Comparison of ENCODE assay signal across 8 cellular contexts in the genomic region with DNA sequence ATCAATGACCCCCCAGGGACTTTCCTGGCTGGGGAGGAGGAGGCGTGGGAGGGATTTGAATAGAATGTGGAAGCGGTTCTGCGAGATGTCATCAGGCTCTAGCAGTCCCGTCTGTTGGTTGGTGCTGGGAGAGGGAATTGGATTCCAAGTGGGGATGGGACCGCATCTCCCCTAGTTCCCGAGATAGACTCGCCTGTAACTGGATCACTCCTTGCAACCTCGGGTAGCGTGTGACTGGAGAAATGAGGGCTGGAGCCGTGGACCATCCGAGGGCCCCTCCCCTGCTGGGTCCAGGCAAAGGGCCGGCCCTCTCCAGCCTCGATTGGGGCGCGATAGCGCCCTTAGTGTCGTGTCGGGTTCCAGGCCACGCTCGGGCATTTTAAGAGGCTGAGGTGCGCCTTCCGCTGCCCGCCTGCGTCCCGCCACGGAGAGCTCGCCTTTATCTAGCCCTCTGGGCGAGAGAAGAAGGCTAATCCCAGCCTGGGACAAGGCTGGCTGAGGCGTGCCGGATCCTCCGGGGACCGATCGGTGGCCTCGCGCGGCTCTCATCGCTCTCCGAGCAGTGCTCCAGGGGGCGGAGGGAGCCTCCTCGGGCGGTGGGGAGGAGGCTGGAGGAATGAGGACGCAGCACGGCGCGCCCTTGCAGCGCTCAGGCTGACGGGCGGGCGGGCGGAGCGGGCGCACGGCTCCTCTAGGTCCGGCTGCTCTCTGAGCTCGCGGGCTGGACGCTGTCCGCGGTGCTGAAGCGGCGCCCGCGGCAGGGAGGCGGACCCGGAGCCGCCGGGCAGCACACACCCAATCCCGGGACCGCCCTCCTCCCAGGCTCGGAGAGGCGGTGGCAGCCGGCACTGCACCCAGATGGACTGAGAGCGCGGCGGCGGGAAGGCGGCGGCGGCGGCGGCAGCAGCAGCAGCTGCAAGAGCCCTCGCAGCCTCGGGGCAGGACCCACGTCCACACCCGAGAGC.
A peak's percentile ranks its signal among the peaks of the same experiment; 100 is the strongest.
DNase-seq lines count a peak whose midpoint lies in the region; ATAC-seq, FAIRE-seq and TF ChIP-seq lines count a peak whose summit lies in the region.

No MANE protein-coding gene starts in this region.

- H3K4me1 ChIP-seq in right atrium auricular region (peaks cover 0 to 13% of the 10 kb centered on the region in 2 donors), vagina (peaks cover 16% of the 10 kb centered on the region)

- no peaks in the 10 kb centered on the region for H3K4me1 Mint-ChIP-seq in progenitor cell of endocrine pancreas (ENCODE audit: low read depth)

- H3K27ac Mint-ChIP-seq in progenitor cell of endocrine pancreas: no peak overlapping the region

- H3K9me3 ChIP-seq in right atrium auricular region (no peaks in the 10 kb centered on the region), vagina (no peaks in the 10 kb centered on the region)

- no peaks in the 10 kb centered on the region for H3K9me3 Mint-ChIP-seq in progenitor cell of endocrine pancreas (ENCODE audit: low read depth)

- in situ Hi-C loops in astrocyte of the cerebellum (cut with HindIII; ENCODE audit: low sequenced_read_pairs): loop anchor here (5.0 kb wide), 1 partner anchor 40 kb away; no protein-coding TSS in a partner anchor

- no peaks in the 10 kb centered on the region for H3K36me3 Mint-ChIP-seq in progenitor cell of endocrine pancreas (ENCODE audit: insufficient read depth)

- no peak for FAIRE-seq in GM12892 (lab: Jason Lieb, UNC)

- DNase-seq in GM12892 (ENCODE audit: insufficient read length): peak; percentile 64
- DNase-seq in M059J (ENCODE audit: low read depth): peak; percentile 86
- DNase-seq in T-helper 22 cell (ENCODE audit: low read depth): peak; percentile 25
- peak; percentile 80 for DNase-seq in astrocyte of the cerebellum (ENCODE audit: low read depth)
- peak; percentile 68 for DNase-seq in right atrium auricular region (ENCODE audit: low spot score)
- DNase-seq in progenitor cell of endocrine pancreas (ENCODE audit: low spot score, unreplicated experiment): peak; percentile 91
- no peak for DNase-seq in vagina (ENCODE audit: extremely low spot score in 2 of 2)

- ATAC-seq in GM18517 (IDR thresholded peaks at IDR 0.05; ENCODE audit: unreplicated experiment): no peak

- H3K27me3 ChIP-seq in right atrium auricular region (peaks cover 0 to 3% of the 10 kb centered on the region in 2 donors), vagina (no peaks in the 10 kb centered on the region)

- peak overlapping the region; percentile 21 for H3K4me3 Mint-ChIP-seq in progenitor cell of endocrine pancreas (ENCODE audit: low read depth)

- H3K4me3 ChIP-seq in astrocyte of the cerebellum (ENCODE audit: low read depth, low read length): peak overlapping the region; percentile 23
- H3K4me3 ChIP-seq in right atrium auricular region: peak overlapping the region in 1 of 2 donors; percentile 38
- peak overlapping the region in 1 of 2 donors; percentile 3 for H3K4me3 ChIP-seq in vagina

- no peak for TF ChIP-seq POLR2A in GM12892 (IDR thresholded peaks at IDR 0.05; ENCODE audit: low read depth, low read length)
- no peak for TF ChIP-seq POLR2A in vagina (IDR thresholded peaks at IDR 0.05)

- H3K27ac ChIP-seq in right atrium auricular region (no peak overlapping the region), vagina (no peak overlapping the region)

- H3K36me3 ChIP-seq in right atrium auricular region (no peaks in the 10 kb centered on the region), vagina (no peaks in the 10 kb centered on the region)

- TF ChIP-seq CTCF in astrocyte of the cerebellum (IDR thresholded peaks at IDR 0.05; ENCODE audit: low read depth, low read length, missing control alignments): peak; percentile 20
- peak; percentile 18 to 65 for TF ChIP-seq CTCF in right atrium auricular region (IDR thresholded peaks at IDR 0.05)
- TF ChIP-seq CTCF in progenitor cell of endocrine pancreas (IDR thresholded peaks at IDR 0.05; ENCODE audit: unreplicated experiment): peak; percentile 46
- peak; percentile 10 to 26 (median 15) for TF ChIP-seq CTCF in vagina (IDR thresholded peaks at IDR 0.05)

- intact Hi-C loops in vagina (cut with DNase I): no loop called here

- peaks cover 76% of the 10 kb centered on the region for H3K27me3 Mint-ChIP-seq in progenitor cell of endocrine pancreas

Comparison
In these comparisons a context has a peak if more than half of its experiments do, and no peak if none do; other contexts are left out.
1. DNase-seq: peak in GM12892 (single experiment), M059J (single experiment), T-helper 22 cell (single experiment), astrocyte of the cerebellum (single experiment), right atrium auricular region (single experiment) and progenitor cell of endocrine pancreas (single experiment); none in vagina (0 of 2).
2. Peak in every context shown above with its lines, with median percentiles within 50 percentile points of each other: CTCF ChIP-seq.